Comparison of ENCODE assay signal across 1 cellular context in the genomic region with DNA sequence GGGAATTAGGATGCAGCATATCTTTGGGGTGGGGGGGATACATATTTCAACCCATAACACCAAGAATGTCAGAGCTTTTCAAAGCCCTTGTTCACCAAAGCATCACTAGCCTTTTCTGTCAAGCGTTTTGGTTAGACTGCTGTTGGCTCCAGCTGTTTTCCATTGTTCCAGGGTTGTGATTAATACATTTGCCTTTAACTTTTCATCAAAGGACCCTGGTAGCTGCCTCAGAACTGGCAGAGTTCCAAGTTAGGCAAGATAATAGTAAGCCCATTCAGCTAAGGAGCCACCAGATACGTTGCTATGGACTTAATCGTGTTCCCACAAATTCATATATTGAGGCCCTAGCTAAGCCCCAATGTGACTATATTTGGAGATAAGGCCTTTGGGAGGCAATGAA.
TF ChIP-seq lines count a peak whose summit lies in the region.

No MANE protein-coding gene starts in this region.

TF ChIP-seq in HepG2, 621 proteins besides CTCF, POLR2A, EP300 and RAD21 (continued from another document):
- TF ChIP-seq SOX13 (IDR thresholded peaks at IDR 0.05) = no peak
- TF ChIP-seq SOX13 (CRISPR knock-in tag; conservative IDR thresholded peaks at IDR 0.05 in 1 of 2, IDR thresholded peaks at IDR 0.05 in 1 of 2) = peak in 1 of 2 experiments; percentile 47; a peak in 2 of 4 replicates
- TF ChIP-seq, protein P1, sequence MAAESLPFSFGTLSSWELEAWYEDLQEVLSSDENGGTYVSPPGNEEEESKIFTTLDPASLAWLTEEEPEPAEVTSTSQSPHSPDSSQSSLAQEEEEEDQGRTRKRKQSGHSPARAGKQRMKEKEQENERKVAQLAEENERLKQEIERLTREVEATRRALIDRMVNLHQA (CRISPR knock-in tag; IDR thresholded peaks at IDR 0.05) = no peak
- no peak for TF ChIP-seq GTF3A (CRISPR knock-in tag; conservative IDR thresholded peaks at IDR 0.05)
- peak; percentile 11; the same call in 1 of the 2 replicates for TF ChIP-seq SOX5 (CRISPR knock-in tag; IDR thresholded peaks at IDR 0.05; ENCODE audit: borderline replicate concordance)
- TF ChIP-seq ZNF101 (CRISPR knock-in tag; IDR thresholded peaks at IDR 0.05; ENCODE audit: borderline replicate concordance, low read depth) = no peak
- no peak for TF ChIP-seq ELF4 (CRISPR knock-in tag; IDR thresholded peaks at IDR 0.05; ENCODE audit: borderline replicate concordance)
- no peak for TF ChIP-seq MAZ (IDR thresholded peaks at IDR 0.05; ENCODE audit: borderline replicate concordance, low read depth, low read length)
- no peak for TF ChIP-seq MAZ (CRISPR knock-in tag; IDR thresholded peaks at IDR 0.05; ENCODE audit: low read depth)
